In genomic region chrX:103343105-103343504, GRCh38 we compare ENCODE assay signal across 8 cellular contexts. TPM values are rescaled to one million over a fixed set of nuclear protein-coding genes. Genes with fewer than 3 reads are reported as not detected.
DNase-seq lines count a peak whose midpoint lies in the region; ATAC-seq and TF ChIP-seq lines count a peak whose summit lies in the region.

No MANE protein-coding gene starts in this region.

- peak; percentile 23 for DNase-seq in DMS79 treated with DMSO at 0.1 percent for 48 hours (lab: John Stamatoyannopoulos, UW)
- no peak for DNase-seq in DMS79 (lab: John Stamatoyannopoulos, UW)
- peak; percentile 9 for DNase-seq in NCI-H2196 (lab: John Stamatoyannopoulos, UW; ENCODE audit: unreplicated experiment)
- peak; percentile 29 for DNase-seq in activated naive CD4-positive, alpha-beta T cell treated with Interleukin-2 at 50 U/mL for 16 hours
- DNase-seq in glutamatergic neuron: peak; percentile 25
- DNase-seq in stimulated activated CD4-positive, alpha-beta T cell treated with anti-CD3 and anti-CD28 coated beads, Interleukin-2, amount 100 ng/mL, for 4 hours (ENCODE audit: low read depth): peak; percentile 14

- H3K9me3 Mint-ChIP-seq in glutamatergic neuron (ENCODE audit: unreplicated experiment): no peaks in the 10 kb centered on the region

- H3K27ac Mint-ChIP-seq in glutamatergic neuron (ENCODE audit: unreplicated experiment): no peak overlapping the region

- H3K4me1 Mint-ChIP-seq in glutamatergic neuron (ENCODE audit: low read depth, unreplicated experiment): no peaks in the 10 kb centered on the region

- H3K27me3 Mint-ChIP-seq in glutamatergic neuron (ENCODE audit: unreplicated experiment): peaks cover 4% of the 10 kb centered on the region

- peak; percentile 70 for TF ChIP-seq CTCF in glutamatergic neuron (IDR thresholded peaks at IDR 0.05; ENCODE audit: partially characterized antibody, unreplicated experiment)

- peak; percentile 65 for ATAC-seq in GM21381 (IDR thresholded peaks at IDR 0.05; ENCODE audit: unreplicated experiment)
- ATAC-seq in HG02571 (IDR thresholded peaks at IDR 0.05; ENCODE audit: unreplicated experiment): no peak

- no peaks in the 10 kb centered on the region for H3K36me3 Mint-ChIP-seq in glutamatergic neuron (ENCODE audit: unreplicated experiment)

- H3K4me3 Mint-ChIP-seq in glutamatergic neuron (ENCODE audit: unreplicated experiment): no peak overlapping the region

RNA-seq across cellular contexts. Expression of gene TCEAL7, which starts 13.1 kb away (rescaled TPM):
- total RNA-seq in glutamatergic neuron (ENCODE audit: unreplicated experiment): 67.2 TPM

RNA-seq across cellular contexts. Expression of gene TCEAL9, which starts 13.2 kb away (rescaled TPM):
- total RNA-seq in glutamatergic neuron (ENCODE audit: unreplicated experiment): 27.0 TPM

RNA-seq across cellular contexts. Expression of gene BEX2, which starts 32.3 kb away (rescaled TPM):
- total RNA-seq in glutamatergic neuron (ENCODE audit: unreplicated experiment): 150 TPM

RNA-seq across cellular contexts. Expression of gene BEX3, which starts 33.2 kb away (rescaled TPM):
- 242 TPM for total RNA-seq in glutamatergic neuron (ENCODE audit: unreplicated experiment)
